In genomic region chr2:158530829-158531228, GRCh38 we compare ENCODE assay signal across 22 cellular contexts.
"Had no signal": no experiment of that assay in that cellular context is flagged by ENCODE, and none has a peak within 500 bp of the region (broad histone marks: within the 10 kb centered on the region; RNA-seq: fewer than 3 reads in every experiment).

No MANE protein-coding gene starts in this region.

- DNase-seq: activated CD4-positive, alpha-beta T cell treated with anti-CD3 and anti-CD28 coated beads, Interleukin-2, amount 10 ng/mL, durations not matched to agents 7 days and 5 days; activated CD4-positive, CD25-positive, alpha-beta regulatory T cell; activated CD8-positive, alpha-beta memory T cell treated with anti-CD3 and anti-CD28 coated beads, Interleukin-2, amount 50 U/mL, for 4 hours; activated CD8-positive, alpha-beta T cell treated with anti-CD3 and anti-CD28 coated beads, Interleukin-2, amount 10 ng/mL, durations not matched to agents 7 days and 5 days; activated naive CD4-positive, alpha-beta T cell treated with anti-CD3 and anti-CD28 coated beads for 36 hours; activated T-cell treated with anti-CD3 and anti-CD28 coated beads, Interleukin-2, amount 50 U/mL, for 4 hours; anterior cingulate cortex; caudate nucleus; colonic mucosa; foreskin melanocyte; mucosa of descending colon; naive B cell; retina; stimulated activated CD4-positive, alpha-beta T cell treated with anti-CD3 and anti-CD28 coated beads, Interleukin-12 subunit alpha, Interleukin-12 subunit beta, amount 100 ng/mL, for 4 hours; stimulated activated CD4-positive, alpha-beta T cell treated with anti-CD3 and anti-CD28 coated beads, Interleukin-1b, Interleukin-23, amount 100 ng/mL, for 48 hours; stimulated activated CD8-positive, alpha-beta memory T cell treated with anti-CD3 and anti-CD28 coated beads, Interleukin-4, amount 100 ng/mL, for 48 hours; stimulated activated naive CD4-positive, alpha-beta T cell; substantia nigra; tibial artery had no signal

- H3K27me3 Mint-ChIP-seq: activated CD4-positive, alpha-beta T cell treated with anti-CD3 and anti-CD28 coated beads, Interleukin-2, amount 10 ng/mL, durations not matched to agents 7 days and 5 days; brain; memory B cell; naive B cell had no signal

- H3K36me3 Mint-ChIP-seq: memory B cell, naive B cell had no signal

- H3K27ac Mint-ChIP-seq: activated CD4-positive, alpha-beta T cell treated with anti-CD3 and anti-CD28 coated beads, Interleukin-2, amount 10 ng/mL, durations not matched to agents 7 days and 5 days; activated CD8-positive, alpha-beta T cell treated with anti-CD3 and anti-CD28 coated beads, Interleukin-2, amount 10 ng/mL, durations not matched to agents 7 days and 5 days; activated naive CD4-positive, alpha-beta T cell treated with anti-CD3 and anti-CD28 coated beads for 36 hours; brain; memory B cell; naive B cell had no signal

- H3K4me1 Mint-ChIP-seq: activated CD4-positive, alpha-beta T cell treated with anti-CD3 and anti-CD28 coated beads, Interleukin-2, amount 10 ng/mL, durations not matched to agents 7 days and 5 days; brain; memory B cell; naive B cell; neural crest cell had no signal

- H3K4me3 Mint-ChIP-seq: activated CD4-positive, alpha-beta T cell treated with anti-CD3 and anti-CD28 coated beads, Interleukin-2, amount 10 ng/mL, durations not matched to agents 7 days and 5 days; activated CD8-positive, alpha-beta T cell treated with anti-CD3 and anti-CD28 coated beads, Interleukin-2, amount 10 ng/mL, durations not matched to agents 7 days and 5 days; activated naive CD4-positive, alpha-beta T cell treated with anti-CD3 and anti-CD28 coated beads for 36 hours; activated T-cell treated with anti-CD3 and anti-CD28 coated beads, Interleukin-2, amount 50 U/mL, for 4 hours; brain; memory B cell; naive B cell; neural crest cell had no signal

- ATAC-seq: activated CD8-positive, alpha-beta T cell treated with anti-CD3 and anti-CD28 coated beads, Interleukin-2, amount 10 ng/mL, durations not matched to agents 7 days and 5 days; activated T-cell treated with anti-CD3 and anti-CD28 coated beads, Interleukin-2, amount 50 U/mL, for 4 hours; mucosa of descending colon had no signal

- H3K9me3 Mint-ChIP-seq: activated CD4-positive, alpha-beta T cell treated with anti-CD3 and anti-CD28 coated beads, Interleukin-2, amount 10 ng/mL, durations not matched to agents 7 days and 5 days; activated naive CD4-positive, alpha-beta T cell treated with anti-CD3 and anti-CD28 coated beads for 36 hours; activated T-cell treated with anti-CD3 and anti-CD28 coated beads, Interleukin-2, amount 50 U/mL, for 4 hours; memory B cell; neural crest cell had no signal
